In the genomic region with DNA sequence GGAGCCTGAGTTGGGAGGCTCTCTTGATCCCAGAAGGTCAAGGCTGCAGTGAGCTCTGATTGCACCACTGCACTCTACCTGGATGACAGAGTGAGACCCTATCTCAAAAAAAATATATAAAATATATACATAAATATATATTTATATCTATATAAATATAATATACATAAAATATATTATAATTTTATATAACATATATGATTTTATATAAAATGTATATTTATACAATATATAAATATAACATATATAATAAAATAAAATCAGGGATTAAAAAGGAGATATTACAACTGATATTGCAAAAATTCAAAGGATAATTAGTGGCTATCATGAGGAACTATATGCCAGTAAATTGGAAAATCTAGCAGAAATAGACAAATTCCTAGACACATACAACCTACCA, we compare ENCODE assay signal across 35 cellular contexts.
"Had no signal": no experiment of that assay in that cellular context is flagged by ENCODE, and none has a peak within 500 bp of the region (broad histone marks: within the 10 kb centered on the region; RNA-seq: fewer than 3 reads in every experiment).

No MANE protein-coding gene starts in this region.

- H3K36me3 ChIP-seq: adrenal gland, brain microvascular endothelial cell, breast epithelium, WERI-Rb-1 had no signal

- H3K27ac ChIP-seq: adrenal gland, body of pancreas, brain microvascular endothelial cell, breast epithelium, WERI-Rb-1 had no signal

- DNase-seq: activated B cell treated with CpG ODN at 0.5 μM for 24 hours; activated CD4-positive, alpha-beta memory T cell treated with anti-CD3 and anti-CD28 coated beads for 36 hours; activated CD4-positive, alpha-beta T cell treated with anti-CD3 and anti-CD28 coated beads for 1 hour; activated CD4-positive, alpha-beta T cell treated with anti-CD3 and anti-CD28 coated beads for 36 hours; activated CD4-positive, alpha-beta T cell treated with anti-CD3 and anti-CD28 coated beads, Interleukin-2, amount 10 ng/mL, durations not matched to agents 24 days and 14 days; activated CD4-positive, alpha-beta T cell treated with anti-CD3 and anti-CD28 coated beads, Interleukin-2, amount 50 U/mL, for 1 hour; activated CD4-positive, alpha-beta T cell treated with anti-CD3 and anti-CD28 coated beads, Interleukin-2, amount 50 U/mL, for 4 hours; activated CD8-positive, alpha-beta memory T cell treated with anti-CD3 and anti-CD28 coated beads, Interleukin-2, amount 50 U/mL, for 4 hours; activated CD8-positive, alpha-beta T cell treated with anti-CD3 and anti-CD28 coated beads for 36 hours; activated effector memory CD4-positive, alpha-beta T cell treated with anti-CD3 and anti-CD28 coated beads, Interleukin-2, amount 50 U/mL, for 16 hours; activated gamma-delta T cell treated with Interleukin-2 at 50 U/mL for 16 hours; activated naive CD4-positive, alpha-beta T cell; activated naive CD4-positive, alpha-beta T cell treated with anti-CD3 and anti-CD28 coated beads for 36 hours; activated naive CD4-positive, alpha-beta T cell treated with anti-CD3 and anti-CD28 coated beads, Interleukin-2, amount 50 U/mL, for 16 hours; activated naive CD8-positive, alpha-beta T cell treated with anti-CD3 and anti-CD28 coated beads for 36 hours; activated T-cell treated with anti-CD3 and anti-CD28 coated beads for 4 hours; activated T-cell treated with anti-CD3 and anti-CD28 coated beads, Interleukin-2, amount 50 U/mL, for 1 hour; activated T-cell treated with anti-CD3 and anti-CD28 coated beads, Interleukin-2, amount 50 U/mL, for 4 hours; activated T-cell treated with anti-CD3 and anti-CD28 coated beads, Interleukin-2, amount 50 U/mL, for 72 hours; adrenal gland; amniotic stem cell; aorta; body of pancreas; brain microvascular endothelial cell; central memory CD4-positive, alpha-beta T cell; SW 1271; T-helper 1 cell; T-helper 2 cell; T-helper 9 cell; WERI-Rb-1 had no signal

- H3K9me3 ChIP-seq: adrenal gland, body of pancreas, breast epithelium had no signal

- H3K4me1 ChIP-seq: adrenal gland, body of pancreas, breast epithelium had no signal

- FAIRE-seq: astrocyte had no signal

- ATAC-seq: activated CD4-positive, alpha-beta T cell treated with anti-CD3 and anti-CD28 coated beads for 36 hours; activated CD4-positive, CD25-positive, alpha-beta regulatory T cell treated with anti-CD3 and anti-CD28 coated beads, Interleukin-2, amount 50 U/mL, for 24 hours; activated CD8-positive, alpha-beta T cell treated with anti-CD3 and anti-CD28 coated beads for 36 hours; activated naive CD4-positive, alpha-beta T cell treated with anti-CD3 and anti-CD28 coated beads, Interleukin-2, amount 50 U/mL, for 72 hours; activated T-cell treated with anti-CD3 and anti-CD28 coated beads, Interleukin-2, amount 50 U/mL, for 4 hours; activated T-cell treated with anti-CD3 and anti-CD28 coated beads, Interleukin-2, amount 50 U/mL, for 72 hours; activated T-helper 17 cell treated with anti-CD3 and anti-CD28 coated beads, Interleukin-2, amount 50 U/mL, for 72 hours; body of pancreas had no signal

- H3K27me3 ChIP-seq: adrenal gland, body of pancreas, brain microvascular endothelial cell, breast epithelium had no signal

- H3K4me3 ChIP-seq: adrenal gland, body of pancreas, breast epithelium had no signal
